23 cellular contexts compared by ENCODE assay signal in genomic region chr6:14431375-14432330, GRCh38.
DNase-seq lines count a peak whose midpoint lies in the region; ATAC-seq and TF ChIP-seq lines count a peak whose summit lies in the region.
"Had no signal": no experiment of that assay in that cellular context is flagged by ENCODE, and none has a peak within 500 bp of the region (broad histone marks: within the 10 kb centered on the region; RNA-seq: fewer than 3 reads in every experiment).

No MANE protein-coding gene starts in this region.

- peaks cover 0 to 1% of the 10 kb centered on the region in 2 donors for H3K36me3 Mint-ChIP-seq in activated T-cell treated with anti-CD3 and anti-CD28 coated beads, Interleukin-2, amount 50 U/mL, for 72 hours (ENCODE audit: insufficient read depth in 2 of 2)
- H3K36me3 Mint-ChIP-seq: memory B cell; naive thymus-derived CD8-positive, alpha-beta T cell had no signal

- no peak overlapping the region for H3K27ac ChIP-seq in RWPE2 (ENCODE audit: poor library complexity, severe bottlenecking)
- H3K27ac ChIP-seq in stomach smooth muscle (ENCODE audit: low read length): peak overlapping the region; percentile 58
- H3K27ac ChIP-seq: A549, epithelial cell of prostate, stomach had no signal

- H3K4me1 Mint-ChIP-seq in activated T-cell treated with anti-CD3 and anti-CD28 coated beads, Interleukin-2, amount 50 U/mL, for 72 hours (ENCODE audit: low read depth): peaks cover 10% of the 10 kb centered on the region

- DNase-seq in activated T-cell treated with anti-CD3 and anti-CD28 coated beads, Interleukin-2, amount 50 U/mL, for 72 hours: no peak
- no peak for DNase-seq in activated T-cell treated with anti-CD3 and anti-CD28 coated beads, Interleukin-2, amount 50 U/mL, for 48 hours
- DNase-seq in RWPE2 (ENCODE audit: low spot score) (no peak), left cardiac atrium (no peak), NCI-H774 (lab: John Stamatoyannopoulos, UW) (no peak), AG20443 (ENCODE audit: low spot score) (no peak)
- DNase-seq: activated CD4-positive, CD25-positive, alpha-beta regulatory T cell treated with anti-CD3 and anti-CD28 coated beads, Interleukin-2, amount 50 U/mL, for 72 hours; activated naive CD4-positive, alpha-beta T cell treated with Interleukin-2 at 50 U/mL for 16 hours; activated T-cell treated with anti-CD3 and anti-CD28 coated beads, Interleukin-2, amount 50 U/mL, for 1 hour; anterior cingulate cortex; foreskin fibroblast; hypothalamus; Kasumi-1; naive thymus-derived CD8-positive, alpha-beta T cell; NCI-H2107; NCI-H526; SHP77 treated with DMSO at 0.1 percent for 48 hours; stomach had no signal

- no peak for ATAC-seq in activated T-cell treated with anti-CD3 and anti-CD28 coated beads, Interleukin-2, amount 50 U/mL, for 72 hours (replicated peaks in 1 of 2)
- ATAC-seq in RWPE2 (ENCODE audit: low read depth) (0 out of 3 replicates have a peak, but pooled peaks have one; percentile 31), left cardiac atrium (peak; percentile 79 to 90), GM19395 (IDR thresholded peaks at IDR 0.05; ENCODE audit: unreplicated experiment) (no peak)
- ATAC-seq: A549; naive thymus-derived CD8-positive, alpha-beta T cell had no signal

- H3K27me3 Mint-ChIP-seq in activated T-cell treated with anti-CD3 and anti-CD28 coated beads, Interleukin-2, amount 50 U/mL, for 72 hours (ENCODE audit: low read depth): no peaks in the 10 kb centered on the region
- H3K27me3 Mint-ChIP-seq: memory B cell; naive thymus-derived CD8-positive, alpha-beta T cell had no signal

- H3K9me3 ChIP-seq in RWPE2 (ENCODE audit: severe bottlenecking): no peaks in the 10 kb centered on the region
- H3K9me3 ChIP-seq in stomach smooth muscle (ENCODE audit: control insufficient read depth in 2 of 2, low read length in 2 of 2): peaks cover 0 to 3% of the 10 kb centered on the region in 2 donors
- H3K9me3 ChIP-seq: A549, stomach had no signal

- intact Hi-C loops in left cardiac atrium (cut with DNase I): loop anchor here in 1 of 2 donors (2.0 to 10.0 kb wide), 2 partner anchors 71 to 217 kb away; no protein-coding TSS in a partner anchor

- no peaks in the 10 kb centered on the region for H3K9me3 Mint-ChIP-seq in activated T-cell treated with anti-CD3 and anti-CD28 coated beads, Interleukin-2, amount 50 U/mL, for 72 hours
- H3K9me3 Mint-ChIP-seq: memory B cell; naive thymus-derived CD8-positive, alpha-beta T cell had no signal

- H3K4me1 ChIP-seq in RWPE2 (ENCODE audit: insufficient read depth, poor library complexity, severe bottlenecking) (peaks cover 7% of the 10 kb centered on the region), stomach smooth muscle (ENCODE audit: control insufficient read depth, insufficient read depth, low read length) (peaks cover 3% of the 10 kb centered on the region)
- H3K4me1 ChIP-seq: A549, stomach had no signal

- H3K9ac ChIP-seq in stomach smooth muscle (ENCODE audit: low read length in 2 of 2): peak overlapping the region; percentile 42 to 47

- H3K36me3 ChIP-seq in RWPE2 (ENCODE audit: low read depth): no peaks in the 10 kb centered on the region
- no peaks in the 10 kb centered on the region for H3K36me3 ChIP-seq in stomach smooth muscle (ENCODE audit: control insufficient read depth in 2 of 2, insufficient read depth in 2 of 2, low read length in 2 of 2)
- H3K36me3 ChIP-seq: stomach had no signal

- no peak overlapping the region for H3K4me3 Mint-ChIP-seq in activated T-cell treated with anti-CD3 and anti-CD28 coated beads, Interleukin-2, amount 50 U/mL, for 72 hours
- H3K4me3 Mint-ChIP-seq: memory B cell; naive thymus-derived CD8-positive, alpha-beta T cell had no signal

- no peaks in the 10 kb centered on the region for H3K27me3 ChIP-seq in RWPE2 (ENCODE audit: insufficient read depth, poor library complexity, severe bottlenecking)
- H3K27me3 ChIP-seq in stomach smooth muscle (ENCODE audit: control insufficient read depth in 1 of 2, insufficient read depth in 2 of 2, low read length in 2 of 2): no peaks in the 10 kb centered on the region
- H3K27me3 ChIP-seq: stomach had no signal

- H3K4me3 ChIP-seq in RWPE2 (ENCODE audit: severe bottlenecking): no peak overlapping the region
- peak overlapping the region; percentile 61 to 71 for H3K4me3 ChIP-seq in stomach smooth muscle (ENCODE audit: low read length in 2 of 2)
- H3K4me3 ChIP-seq: A549, stomach had no signal

- H3K27ac Mint-ChIP-seq in activated T-cell treated with anti-CD3 and anti-CD28 coated beads, Interleukin-2, amount 50 U/mL, for 72 hours: peak overlapping the region; percentile 6
- H3K27ac Mint-ChIP-seq: memory B cell; naive thymus-derived CD8-positive, alpha-beta T cell had no signal

- no peak for TF ChIP-seq CTCF in RWPE2 (IDR thresholded peaks at IDR 0.05; ENCODE audit: poor library complexity, severe bottlenecking)

Comparison
In these comparisons a context has a peak if more than half of its experiments do, and no peak if none do; other contexts are left out.
1. ATAC-seq: peak in RWPE2 (single experiment) and left cardiac atrium (2 of 2); none in activated T-cell treated with anti-CD3 and anti-CD28 coated beads, Interleukin-2, amount 50 U/mL, for 72 hours (0 of 2) and GM19395 (single experiment).